In genomic region chr20:63359937-63360849, GRCh38 we compare ENCODE assay signal across 1 cellular context.
TF ChIP-seq lines count a peak whose summit lies in the region.

No MANE protein-coding gene starts in this region.

TF ChIP-seq in HEK293, 187 proteins besides CTCF, POLR2A, EP300 and RAD21 (continued from another document):
- 0 out of 2 replicates have a peak, but pooled peaks have one; percentile 39 for TF ChIP-seq ZBTB10 (tag by site-specific recombination; IDR thresholded peaks at IDR 0.05)
- peak; percentile 35; the same call in 1 of the 2 replicates for TF ChIP-seq ZFP69B (tag by site-specific recombination; IDR thresholded peaks at IDR 0.05)
- TF ChIP-seq ZBTB49 (tag by site-specific recombination; IDR thresholded peaks at IDR 0.05; ENCODE audit: low read depth) = no peak
- no peak for TF ChIP-seq ZNF501 (tag by site-specific recombination; IDR thresholded peaks at IDR 0.05)
